Comparison of ENCODE assay signal across 33 cellular contexts in genomic region chr12:82953397-82953796, GRCh38.
"Had no signal": no experiment of that assay in that cellular context is flagged by ENCODE, and none has a peak within 500 bp of the region (broad histone marks: within the 10 kb centered on the region; RNA-seq: fewer than 3 reads in every experiment).

No MANE protein-coding gene starts in this region.

- H3K4me1 Mint-ChIP-seq: activated CD4-positive, alpha-beta memory T cell treated with anti-CD3 and anti-CD28 coated beads, Interleukin-2, amount 10 ng/mL, durations not matched to agents 7 days and 5 days; activated CD4-positive, alpha-beta T cell treated with anti-CD3 and anti-CD28 coated beads, Interleukin-2, amount 10 ng/mL, durations not matched to agents 7 days and 5 days; activated naive CD8-positive, alpha-beta T cell treated with anti-CD3 and anti-CD28 coated beads, Interleukin-2, amount 50 U/mL, for 24 hours had no signal

- H3K9me3 ChIP-seq: adrenal gland, breast epithelium, gastrocnemius medialis, heart left ventricle had no signal

- H3K4me3 Mint-ChIP-seq: activated CD4-positive, alpha-beta memory T cell treated with anti-CD3 and anti-CD28 coated beads, Interleukin-2, amount 10 ng/mL, durations not matched to agents 7 days and 5 days; activated CD4-positive, alpha-beta T cell treated with anti-CD3 and anti-CD28 coated beads, Interleukin-2, amount 10 ng/mL, durations not matched to agents 7 days and 5 days; activated naive CD8-positive, alpha-beta T cell; activated naive CD8-positive, alpha-beta T cell treated with anti-CD3 and anti-CD28 coated beads, Interleukin-2, amount 50 U/mL, for 24 hours; activated T-cell treated with anti-CD3 and anti-CD28 coated beads, Interleukin-2, amount 50 U/mL, for 24 hours; activated T-helper 17 cell treated with anti-CD3 and anti-CD28 coated beads, Interleukin-2, amount 50 U/mL, for 72 hours; brain; dendritic cell treated with granulocyte-macrophage colony-stimulating factor and Interleukin-4, amounts not matched to agents 40 ng/mL and 50 ng/mL, for 4 days; endodermal cell had no signal

- H3K4me1 ChIP-seq: adrenal gland, breast epithelium, gastrocnemius medialis, heart left ventricle had no signal

- H3K27me3 Mint-ChIP-seq: activated CD4-positive, alpha-beta memory T cell treated with anti-CD3 and anti-CD28 coated beads, Interleukin-2, amount 10 ng/mL, durations not matched to agents 7 days and 5 days; activated CD4-positive, alpha-beta T cell treated with anti-CD3 and anti-CD28 coated beads, Interleukin-2, amount 10 ng/mL, durations not matched to agents 7 days and 5 days; activated naive CD8-positive, alpha-beta T cell; activated naive CD8-positive, alpha-beta T cell treated with anti-CD3 and anti-CD28 coated beads, Interleukin-2, amount 50 U/mL, for 24 hours; activated T-cell treated with anti-CD3 and anti-CD28 coated beads, Interleukin-2, amount 50 U/mL, for 24 hours; activated T-helper 17 cell treated with anti-CD3 and anti-CD28 coated beads, Interleukin-2, amount 50 U/mL, for 72 hours; brain; dendritic cell treated with granulocyte-macrophage colony-stimulating factor and Interleukin-4, amounts not matched to agents 40 ng/mL and 50 ng/mL, for 4 days had no signal

- ATAC-seq: activated naive CD8-positive, alpha-beta T cell treated with anti-CD3 and anti-CD28 coated beads, Interleukin-2, amount 50 U/mL, for 24 hours; activated T-helper 17 cell treated with anti-CD3 and anti-CD28 coated beads, Interleukin-2, amount 50 U/mL, for 72 hours; gastrocnemius medialis; heart left ventricle had no signal

- H3K36me3 ChIP-seq: adrenal gland, breast epithelium, cardiac muscle cell, gastrocnemius medialis, heart left ventricle had no signal

- H3K27me3 ChIP-seq: adrenal gland, breast epithelium, cardiac muscle cell, dorsolateral prefrontal cortex, gastrocnemius medialis, heart left ventricle had no signal

- H3K27ac ChIP-seq: adrenal gland, breast epithelium, cardiac muscle cell, coronary artery, gastrocnemius medialis, heart left ventricle had no signal

- H3K36me3 Mint-ChIP-seq: activated naive CD8-positive, alpha-beta T cell had no signal

- H3K4me3 ChIP-seq: adrenal gland, breast epithelium, cardiac muscle cell, coronary artery, dorsolateral prefrontal cortex, gastrocnemius medialis, heart left ventricle had no signal

- H3K27ac Mint-ChIP-seq: activated CD4-positive, alpha-beta memory T cell treated with anti-CD3 and anti-CD28 coated beads, Interleukin-2, amount 10 ng/mL, durations not matched to agents 7 days and 5 days; activated CD4-positive, alpha-beta T cell treated with anti-CD3 and anti-CD28 coated beads, Interleukin-2, amount 10 ng/mL, durations not matched to agents 7 days and 5 days; activated naive CD8-positive, alpha-beta T cell; activated naive CD8-positive, alpha-beta T cell treated with anti-CD3 and anti-CD28 coated beads, Interleukin-2, amount 50 U/mL, for 24 hours; activated T-cell treated with anti-CD3 and anti-CD28 coated beads, Interleukin-2, amount 50 U/mL, for 24 hours; activated T-helper 17 cell treated with anti-CD3 and anti-CD28 coated beads, Interleukin-2, amount 50 U/mL, for 72 hours; dendritic cell treated with granulocyte-macrophage colony-stimulating factor and Interleukin-4, amounts not matched to agents 40 ng/mL and 50 ng/mL, for 4 days; endodermal cell had no signal

- DNase-seq: activated CD4-positive, alpha-beta memory T cell treated with anti-CD3 and anti-CD28 coated beads, Interleukin-2, amount 10 ng/mL, durations not matched to agents 7 days and 5 days; activated CD4-positive, alpha-beta T cell treated with anti-CD3 and anti-CD28 coated beads for 1 hour; activated CD4-positive, alpha-beta T cell treated with anti-CD3 and anti-CD28 coated beads for 4 hours; activated CD4-positive, alpha-beta T cell treated with anti-CD3 and anti-CD28 coated beads, Interleukin-2, amount 10 ng/mL, durations not matched to agents 7 days and 5 days; activated CD4-positive, alpha-beta T cell treated with anti-CD3 and anti-CD28 coated beads, Interleukin-2, amount 50 U/mL, for 4 hours; activated CD8-positive, alpha-beta memory T cell treated with anti-CD3 and anti-CD28 coated beads, Interleukin-2, amount 50 U/mL, for 48 hours; activated effector memory CD4-positive, alpha-beta T cell treated with Interleukin-2 at 50 U/mL for 16 hours; activated gamma-delta T cell treated with Interleukin-2 at 50 U/mL for 16 hours; activated naive CD4-positive, alpha-beta T cell treated with anti-CD3 and anti-CD28 coated beads, Interleukin-2, amount 50 U/mL, for 16 hours; activated naive CD4-positive, alpha-beta T cell treated with Interleukin-2 at 50 U/mL for 16 hours; activated naive CD8-positive, alpha-beta T cell treated with anti-CD3 and anti-CD28 coated beads, Interleukin-2, amount 50 U/mL, for 24 hours; activated T-cell treated with anti-CD3 and anti-CD28 coated beads for 4 hours; activated T-cell treated with anti-CD3 and anti-CD28 coated beads, Interleukin-2, amount 50 U/mL, for 24 hours; adrenal gland; amygdala; aorta; central memory CD4-positive, alpha-beta T cell; dorsolateral prefrontal cortex; effector memory CD4-positive, alpha-beta T cell; endodermal cell; foreskin fibroblast; gastrocnemius medialis; glutamatergic neuron; heart left ventricle; T-helper 1 cell; T-helper 2 cell had no signal
